ENCODE assay signal across 14 cellular contexts in the genomic region with DNA sequence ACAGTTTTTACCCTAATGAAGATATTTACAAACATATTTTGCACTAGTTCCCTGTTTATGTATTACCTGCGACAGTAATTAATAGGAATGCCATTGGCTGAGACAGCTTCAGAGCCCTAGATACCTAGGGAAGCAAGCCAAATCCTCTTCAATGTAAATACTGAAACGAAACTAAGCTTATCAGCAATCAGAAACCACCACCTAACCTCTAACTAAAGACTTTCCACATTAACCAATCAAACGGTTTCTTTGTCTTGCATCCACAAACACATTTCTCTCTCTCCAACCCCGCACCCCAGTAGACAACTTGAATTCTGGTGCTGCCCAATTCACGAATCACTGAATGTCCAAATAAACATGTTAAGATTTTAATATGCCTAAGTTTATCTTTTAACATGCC.
"Had no signal": no experiment of that assay in that cellular context is flagged by ENCODE, and none has a peak within 500 bp of the region (broad histone marks: within the 10 kb centered on the region; RNA-seq: fewer than 3 reads in every experiment).

No MANE protein-coding gene starts in this region.

- H3K9me3 ChIP-seq: sigmoid colon, suprapubic skin, upper lobe of left lung had no signal

- H3K4me1 Mint-ChIP-seq: activated naive CD8-positive, alpha-beta T cell treated with anti-CD3 and anti-CD28 coated beads for 36 hours had no signal

- DNase-seq: activated CD4-positive, alpha-beta memory T cell treated with anti-CD3 and anti-CD28 coated beads for 36 hours; activated CD4-positive, alpha-beta T cell treated with anti-CD3 and anti-CD28 coated beads for 1 hour; activated effector memory CD4-positive, alpha-beta T cell treated with anti-CD3 and anti-CD28 coated beads, Interleukin-2, amount 50 U/mL, for 16 hours; activated naive CD8-positive, alpha-beta T cell treated with anti-CD3 and anti-CD28 coated beads for 36 hours; activated T-cell treated with anti-CD3 and anti-CD28 coated beads, Interleukin-2, amount 50 U/mL, for 4 hours; brain microvascular endothelial cell; cerebellar nuclear complex; hippocampal formation; sigmoid colon; stimulated activated CD4-positive, alpha-beta T cell treated with anti-CD3 and anti-CD28 coated beads, Interleukin-12 subunit alpha, Interleukin-12 subunit beta, amount 100 ng/mL, for 4 hours; stimulated activated naive CD4-positive, alpha-beta T cell treated with Interleukin-2 at 50 U/mL for 16 hours; upper lobe of left lung had no signal

- H3K36me3 Mint-ChIP-seq: activated CD4-positive, alpha-beta memory T cell treated with anti-CD3 and anti-CD28 coated beads for 36 hours; activated naive CD8-positive, alpha-beta T cell treated with anti-CD3 and anti-CD28 coated beads for 36 hours had no signal

- H3K4me3 ChIP-seq: sigmoid colon, suprapubic skin, upper lobe of left lung had no signal

- H3K4me3 Mint-ChIP-seq: activated CD4-positive, alpha-beta memory T cell treated with anti-CD3 and anti-CD28 coated beads for 36 hours; activated naive CD8-positive, alpha-beta T cell treated with anti-CD3 and anti-CD28 coated beads for 36 hours; activated T-cell treated with anti-CD3 and anti-CD28 coated beads, Interleukin-2, amount 50 U/mL, for 4 hours; dendritic cell treated with granulocyte-macrophage colony-stimulating factor and Interleukin-4, amounts not matched to agents 40 ng/mL and 50 ng/mL, for 4 days had no signal

- H3K27ac ChIP-seq: brain microvascular endothelial cell, sigmoid colon, suprapubic skin, upper lobe of left lung had no signal

- H3K9me3 Mint-ChIP-seq: activated CD4-positive, alpha-beta memory T cell treated with anti-CD3 and anti-CD28 coated beads for 36 hours; activated naive CD8-positive, alpha-beta T cell treated with anti-CD3 and anti-CD28 coated beads for 36 hours; activated T-cell treated with anti-CD3 and anti-CD28 coated beads, Interleukin-2, amount 50 U/mL, for 4 hours; dendritic cell treated with granulocyte-macrophage colony-stimulating factor and Interleukin-4, amounts not matched to agents 40 ng/mL and 50 ng/mL, for 4 days had no signal

- H3K27ac Mint-ChIP-seq: activated CD4-positive, alpha-beta memory T cell treated with anti-CD3 and anti-CD28 coated beads for 36 hours; activated naive CD8-positive, alpha-beta T cell treated with anti-CD3 and anti-CD28 coated beads for 36 hours; dendritic cell treated with granulocyte-macrophage colony-stimulating factor and Interleukin-4, amounts not matched to agents 40 ng/mL and 50 ng/mL, for 4 days had no signal

- H3K4me1 ChIP-seq: sigmoid colon, suprapubic skin, upper lobe of left lung had no signal

- H3K27me3 ChIP-seq: brain microvascular endothelial cell, upper lobe of left lung had no signal

- H3K36me3 ChIP-seq: brain microvascular endothelial cell, sigmoid colon, suprapubic skin, upper lobe of left lung had no signal

- H3K27me3 Mint-ChIP-seq: activated naive CD8-positive, alpha-beta T cell treated with anti-CD3 and anti-CD28 coated beads for 36 hours; dendritic cell treated with granulocyte-macrophage colony-stimulating factor and Interleukin-4, amounts not matched to agents 40 ng/mL and 50 ng/mL, for 4 days had no signal
